In the genomic region with DNA sequence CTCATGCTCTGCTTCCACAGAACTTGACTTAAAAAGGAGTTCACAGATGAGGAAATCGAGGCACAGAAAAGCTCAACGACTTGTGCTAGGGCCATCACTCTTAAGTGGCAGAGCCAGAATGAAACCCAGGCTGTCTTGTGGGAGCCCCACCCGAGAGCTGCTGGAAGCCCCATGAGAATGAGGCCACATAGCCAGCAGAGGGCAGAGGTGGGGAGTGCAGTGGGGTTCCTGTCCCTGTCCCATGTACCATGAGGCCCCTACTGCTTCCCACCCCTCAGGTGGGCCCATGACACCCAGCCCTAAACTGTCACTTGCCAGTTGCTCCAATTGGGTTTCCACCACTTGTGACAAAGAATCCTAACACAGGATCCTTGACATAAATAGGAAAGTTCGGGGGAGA, we compare ENCODE assay signal across 1 cellular context.
TF ChIP-seq lines count a peak whose summit lies in the region.

No MANE protein-coding gene starts in this region.

TF ChIP-seq in HepG2, 621 proteins besides CTCF, POLR2A, EP300 and RAD21 (continued from another document):
- TF ChIP-seq HIC2 (CRISPR knock-in tag; IDR thresholded peaks at IDR 0.05; ENCODE audit: low read depth) (no peak), GPN1 (CRISPR knock-in tag; IDR thresholded peaks at IDR 0.05; ENCODE audit: borderline replicate concordance) (no peak), ZBTB1 (CRISPR knock-in tag; IDR thresholded peaks at IDR 0.05; ENCODE audit: borderline replicate concordance) (no peak), STAG1 (CRISPR knock-in tag; IDR thresholded peaks at IDR 0.05) (peak; percentile 44), ISX (CRISPR knock-in tag; conservative IDR thresholded peaks at IDR 0.05) (no peak), ZBTB49 (CRISPR knock-in tag; IDR thresholded peaks at IDR 0.05; ENCODE audit: borderline replicate concordance) (no peak), PHF20 (CRISPR knock-in tag; IDR thresholded peaks at IDR 0.05) (no peak), AHR (CRISPR knock-in tag; IDR thresholded peaks at IDR 0.05) (no peak), SMC3 (IDR thresholded peaks at IDR 0.05; ENCODE audit: low read length) (peak; percentile 31), NFE2L1 (CRISPR knock-in tag; IDR thresholded peaks at IDR 0.05; ENCODE audit: borderline replicate concordance) (no peak), MTA1 (CRISPR knock-in tag; IDR thresholded peaks at IDR 0.05; ENCODE audit: borderline replicate concordance) (no peak)
- TF ChIP-seq, protein P1, sequence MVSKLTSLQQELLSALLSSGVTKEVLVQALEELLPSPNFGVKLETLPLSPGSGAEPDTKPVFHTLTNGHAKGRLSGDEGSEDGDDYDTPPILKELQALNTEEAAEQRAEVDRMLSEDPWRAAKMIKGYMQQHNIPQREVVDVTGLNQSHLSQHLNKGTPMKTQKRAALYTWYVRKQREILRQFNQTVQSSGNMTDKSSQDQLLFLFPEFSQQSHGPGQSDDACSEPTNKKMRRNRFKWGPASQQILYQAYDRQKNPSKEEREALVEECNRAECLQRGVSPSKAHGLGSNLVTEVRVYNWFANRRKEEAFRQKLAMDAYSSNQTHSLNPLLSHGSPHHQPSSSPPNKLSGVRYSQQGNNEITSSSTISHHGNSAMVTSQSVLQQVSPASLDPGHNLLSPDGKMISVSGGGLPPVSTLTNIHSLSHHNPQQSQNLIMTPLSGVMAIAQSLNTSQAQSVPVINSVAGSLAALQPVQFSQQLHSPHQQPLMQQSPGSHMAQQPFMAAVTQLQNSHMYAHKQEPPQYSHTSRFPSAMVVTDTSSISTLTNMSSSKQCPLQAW (CRISPR knock-in tag; IDR thresholded peaks at IDR 0.05): no peak
- TF ChIP-seq, protein P2, sequence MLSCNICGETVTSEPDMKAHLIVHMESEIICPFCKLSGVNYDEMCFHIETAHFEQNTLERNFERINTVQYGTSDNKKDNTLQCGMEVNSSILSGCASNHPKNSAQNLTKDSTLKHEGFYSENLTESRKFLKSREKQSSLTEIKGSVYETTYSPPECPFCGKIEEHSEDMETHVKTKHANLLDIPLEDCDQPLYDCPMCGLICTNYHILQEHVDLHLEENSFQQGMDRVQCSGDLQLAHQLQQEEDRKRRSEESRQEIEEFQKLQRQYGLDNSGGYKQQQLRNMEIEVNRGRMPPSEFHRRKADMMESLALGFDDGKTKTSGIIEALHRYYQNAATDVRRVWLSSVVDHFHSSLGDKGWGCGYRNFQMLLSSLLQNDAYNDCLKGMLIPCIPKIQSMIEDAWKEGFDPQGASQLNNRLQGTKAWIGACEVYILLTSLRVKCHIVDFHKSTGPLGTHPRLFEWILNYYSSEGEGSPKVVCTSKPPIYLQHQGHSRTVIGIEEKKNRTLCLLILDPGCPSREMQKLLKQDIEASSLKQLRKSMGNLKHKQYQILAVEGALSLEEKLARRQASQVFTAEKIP (CRISPR knock-in tag; IDR thresholded peaks at IDR 0.05; ENCODE audit: borderline replicate concordance): no peak
- TF ChIP-seq, protein P3, sequence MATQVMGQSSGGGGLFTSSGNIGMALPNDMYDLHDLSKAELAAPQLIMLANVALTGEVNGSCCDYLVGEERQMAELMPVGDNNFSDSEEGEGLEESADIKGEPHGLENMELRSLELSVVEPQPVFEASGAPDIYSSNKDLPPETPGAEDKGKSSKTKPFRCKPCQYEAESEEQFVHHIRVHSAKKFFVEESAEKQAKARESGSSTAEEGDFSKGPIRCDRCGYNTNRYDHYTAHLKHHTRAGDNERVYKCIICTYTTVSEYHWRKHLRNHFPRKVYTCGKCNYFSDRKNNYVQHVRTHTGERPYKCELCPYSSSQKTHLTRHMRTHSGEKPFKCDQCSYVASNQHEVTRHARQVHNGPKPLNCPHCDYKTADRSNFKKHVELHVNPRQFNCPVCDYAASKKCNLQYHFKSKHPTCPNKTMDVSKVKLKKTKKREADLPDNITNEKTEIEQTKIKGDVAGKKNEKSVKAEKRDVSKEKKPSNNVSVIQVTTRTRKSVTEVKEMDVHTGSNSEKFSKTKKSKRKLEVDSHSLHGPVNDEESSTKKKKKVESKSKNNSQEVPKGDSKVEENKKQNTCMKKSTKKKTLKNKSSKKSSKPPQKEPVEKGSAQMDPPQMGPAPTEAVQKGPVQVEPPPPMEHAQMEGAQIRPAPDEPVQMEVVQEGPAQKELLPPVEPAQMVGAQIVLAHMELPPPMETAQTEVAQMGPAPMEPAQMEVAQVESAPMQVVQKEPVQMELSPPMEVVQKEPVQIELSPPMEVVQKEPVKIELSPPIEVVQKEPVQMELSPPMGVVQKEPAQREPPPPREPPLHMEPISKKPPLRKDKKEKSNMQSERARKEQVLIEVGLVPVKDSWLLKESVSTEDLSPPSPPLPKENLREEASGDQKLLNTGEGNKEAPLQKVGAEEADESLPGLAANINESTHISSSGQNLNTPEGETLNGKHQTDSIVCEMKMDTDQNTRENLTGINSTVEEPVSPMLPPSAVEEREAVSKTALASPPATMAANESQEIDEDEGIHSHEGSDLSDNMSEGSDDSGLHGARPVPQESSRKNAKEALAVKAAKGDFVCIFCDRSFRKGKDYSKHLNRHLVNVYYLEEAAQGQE (IDR thresholded peaks at IDR 0.05; ENCODE audit: borderline replicate concordance in 1 of 2, low read depth in 1 of 2, low read length in 2 of 2): no peak
- TF ChIP-seq, protein P4, sequence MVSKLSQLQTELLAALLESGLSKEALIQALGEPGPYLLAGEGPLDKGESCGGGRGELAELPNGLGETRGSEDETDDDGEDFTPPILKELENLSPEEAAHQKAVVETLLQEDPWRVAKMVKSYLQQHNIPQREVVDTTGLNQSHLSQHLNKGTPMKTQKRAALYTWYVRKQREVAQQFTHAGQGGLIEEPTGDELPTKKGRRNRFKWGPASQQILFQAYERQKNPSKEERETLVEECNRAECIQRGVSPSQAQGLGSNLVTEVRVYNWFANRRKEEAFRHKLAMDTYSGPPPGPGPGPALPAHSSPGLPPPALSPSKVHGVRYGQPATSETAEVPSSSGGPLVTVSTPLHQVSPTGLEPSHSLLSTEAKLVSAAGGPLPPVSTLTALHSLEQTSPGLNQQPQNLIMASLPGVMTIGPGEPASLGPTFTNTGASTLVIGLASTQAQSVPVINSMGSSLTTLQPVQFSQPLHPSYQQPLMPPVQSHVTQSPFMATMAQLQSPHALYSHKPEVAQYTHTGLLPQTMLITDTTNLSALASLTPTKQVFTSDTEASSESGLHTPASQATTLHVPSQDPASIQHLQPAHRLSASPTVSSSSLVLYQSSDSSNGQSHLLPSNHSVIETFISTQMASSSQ (IDR thresholded peaks at IDR 0.05; ENCODE audit: low read depth): no peak
- TF ChIP-seq, protein P4 (CRISPR knock-in tag; IDR thresholded peaks at IDR 0.05; ENCODE audit: borderline replicate concordance): no peak
